Comparison of ENCODE assay signal across 11 cellular contexts in the genomic region with DNA sequence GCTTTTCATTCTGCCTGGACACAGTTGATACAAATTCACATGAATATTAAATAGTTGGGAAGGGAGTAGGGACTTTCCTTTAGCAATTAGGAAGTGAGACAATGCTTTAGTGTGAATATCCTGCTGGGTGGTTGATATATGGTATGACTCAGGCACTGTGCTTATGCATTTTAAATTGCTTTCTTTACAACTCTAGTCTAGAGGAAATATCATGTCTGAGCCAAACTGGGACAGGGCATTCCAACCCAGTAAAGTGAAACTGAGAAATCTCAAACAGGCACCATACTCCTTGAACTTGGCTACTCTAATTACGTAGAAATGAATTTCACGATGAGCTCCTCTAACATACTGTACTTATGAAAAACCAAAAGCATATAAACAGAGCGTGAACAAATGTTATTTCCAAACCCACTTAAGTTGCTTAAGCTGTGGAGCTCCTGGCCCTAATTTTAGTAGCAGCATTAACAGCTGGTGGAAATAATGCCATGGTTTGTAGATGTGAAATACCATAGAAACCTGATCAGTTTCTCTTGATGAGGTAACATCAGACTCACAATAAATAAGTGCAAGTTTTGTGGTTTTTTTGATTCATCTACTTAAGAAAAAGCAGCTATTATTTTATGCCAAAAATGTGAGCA.
DNase-seq lines count a peak whose midpoint lies in the region; ATAC-seq and TF ChIP-seq lines count a peak whose summit lies in the region.
"Had no signal": no experiment of that assay in that cellular context is flagged by ENCODE, and none has a peak within 500 bp of the region (broad histone marks: within the 10 kb centered on the region; RNA-seq: fewer than 3 reads in every experiment).

No MANE protein-coding gene starts in this region.

- CTCF ChIA-PET in Panc1 (lab: Charles Lee) = no interaction called here

- no peaks in the 10 kb centered on the region for H3K9me3 ChIP-seq in Panc1 (ENCODE audit: control insufficient read depth, insufficient read depth, low read depth, low read length)
- H3K9me3 ChIP-seq in psoas muscle = no peaks in the 10 kb centered on the region

- H3K27me3 ChIP-seq in Panc1 (ENCODE audit: control insufficient read depth, insufficient read depth, low read length) (no peaks in the 10 kb centered on the region), psoas muscle (ENCODE audit: insufficient read depth in 3 of 3, low read length in 2 of 3) (no peaks in the 10 kb centered on the region)

- peak; percentile 78 for ATAC-seq in Panc1
- ATAC-seq in psoas muscle = peak; percentile 23 to 50 (median 48)
- no peak for ATAC-seq in GM19035 (IDR thresholded peaks at IDR 0.05; ENCODE audit: unreplicated experiment)
- ATAC-seq in sciatic nerve = no peak

- DNase-seq in EL (peak; percentile 7), Panc1 (ENCODE audit: low read depth, low spot score) (no peak), fibroblast of gingiva (ENCODE audit: low read depth) (peak; percentile 96), psoas muscle (no peak), SKM-1 (lab: John Stamatoyannopoulos, UW; ENCODE audit: unreplicated experiment) (no peak), sciatic nerve (ENCODE audit: low spot score) (no peak), globus pallidus (ENCODE audit: low spot score) (no peak)
- DNase-seq: activated CD4-positive, alpha-beta T cell treated with anti-CD3 and anti-CD28 coated beads, Interleukin-2, amount 10 ng/mL, durations not matched to agents 7 days and 5 days; cerebellar nuclear complex; NK-92 treated with Interleukin-12 subunit alpha and Interleukin-12 subunit beta, amount 100 ng/mL, for 24 hours had no signal

- H3K4me3 ChIP-seq in Panc1 (ENCODE audit: low read depth in 2 of 2, low read length in 2 of 2) (no peak overlapping the region), psoas muscle (peak overlapping the region; percentile 12)

- H3K27ac ChIP-seq in Panc1 (ENCODE audit: low read length) (peak overlapping the region; percentile 56; the same call in 1 of the 2 replicates), psoas muscle (no peak overlapping the region)

- POLR2A ChIA-PET in Panc1 (lab: Charles Lee) = no interaction called here

- 24 to 29% (median 24%) methylated on average over 3 of the region's 3 CpGs for WGBS in psoas muscle, 3 donors

- no peaks in the 10 kb centered on the region for H3K36me3 ChIP-seq in Panc1 (ENCODE audit: control insufficient read depth, insufficient read depth, low read length)
- H3K36me3 ChIP-seq in psoas muscle (ENCODE audit: insufficient read depth in 1 of 2, low read depth in 1 of 2) = no peaks in the 10 kb centered on the region

- no TSS peak for BruUV-seq in Panc1 (replicated peaks; lab: Mats Ljungman, UMichigan)

- intact Hi-C loops in Panc1 (cut with micrococcal nuclease; ENCODE audit: unreplicated experiment) (no loop called here), psoas muscle (cut with DNase I) (no loop called here), sciatic nerve (cut with DNase I) (no loop called here)

- TF ChIP-seq CTCF in Panc1 (IDR thresholded peaks at IDR 0.05) = no peak
- no peak for TF ChIP-seq CTCF in psoas muscle (IDR thresholded peaks at IDR 0.05)

- H3K4me1 ChIP-seq in Panc1 (ENCODE audit: control insufficient read depth, insufficient read depth, low read length) (no peaks in the 10 kb centered on the region; the same call in none of the 2 replicates), psoas muscle (peaks cover 18% of the 10 kb centered on the region)

- in situ Hi-C loops in Panc1 (cut with HindIII; ENCODE audit: low pct_unique_long_range_greater_than_20kb, low sequenced_read_pairs) = no loop called here

Comparison
In these comparisons a context has a peak if more than half of its experiments do, and no peak if none do; other contexts are left out.
1. DNase-seq: peak in EL (single experiment) and fibroblast of gingiva (single experiment); none in Panc1 (single experiment), psoas muscle (0 of 2), SKM-1 (single experiment), sciatic nerve (single experiment) and globus pallidus (single experiment).
2. ATAC-seq: peak in Panc1 (single experiment) and psoas muscle (4 of 4); none in GM19035 (single experiment) and sciatic nerve (single experiment).